Comparison of ENCODE assay signal across 10 cellular contexts in genomic region chr9:129208191-129209091, GRCh38. TPM values are rescaled to one million over a fixed set of nuclear protein-coding genes. Genes with fewer than 3 reads are reported as not detected.
DNase-seq lines count a peak whose midpoint lies in the region; ATAC-seq and TF ChIP-seq lines count a peak whose summit lies in the region.
"Had no signal": no experiment of that assay in that cellular context is flagged by ENCODE, and none has a peak within 500 bp of the region (broad histone marks: within the 10 kb centered on the region; RNA-seq: fewer than 3 reads in every experiment).

No MANE protein-coding gene starts in this region.

- H3K27ac ChIP-seq in ectodermal cell (ENCODE audit: insufficient read depth, low read depth, low read length, poor library complexity, severe bottlenecking) (no peak overlapping the region), coronary artery (no peak overlapping the region)

- H3K9me3 ChIP-seq in ectodermal cell (ENCODE audit: control insufficient read depth, low read length), result no peaks in the 10 kb centered on the region

- TF ChIP-seq CTCF in coronary artery (IDR thresholded peaks at IDR 0.05), result no peak

- H3K4me3 ChIP-seq in ectodermal cell (ENCODE audit: insufficient read depth, low read depth, low read length) (peak overlapping the region; percentile 10), coronary artery (no peak overlapping the region)

- POLR2A ChIA-PET in activated CD4-positive, alpha-beta T cell treated with anti-CD3 and anti-CD28 coated beads, Interleukin-2, amount 10 ng/mL, durations not matched to agents 7 days and 5 days (lab: Charles Lee), result interaction anchor here (0.6 kb wide), 1 partner anchor 90 kb away, joined by 4 read pairs; no protein-coding TSS in a partner anchor

- H3K27me3 Mint-ChIP-seq in activated CD4-positive, alpha-beta T cell treated with anti-CD3 and anti-CD28 coated beads, Interleukin-2, amount 10 ng/mL, durations not matched to agents 7 days and 5 days, result no peaks in the 10 kb centered on the region

- 43 to 53% methylated on average over 22 of the region's 22 CpGs for WGBS in ectodermal cell, 2 experiments

- no peaks in the 10 kb centered on the region for H3K36me3 ChIP-seq in ectodermal cell (ENCODE audit: control insufficient read depth, insufficient read depth, low read length)

- peaks cover 1% of the 10 kb centered on the region for H3K27me3 ChIP-seq in ectodermal cell (ENCODE audit: control insufficient read depth, insufficient read depth, low read length, poor library complexity, severe bottlenecking)

- H3K9me3 Mint-ChIP-seq in activated CD4-positive, alpha-beta T cell treated with anti-CD3 and anti-CD28 coated beads, Interleukin-2, amount 10 ng/mL, durations not matched to agents 7 days and 5 days, result no peaks in the 10 kb centered on the region

- ATAC-seq in left lobe of liver (no peak), HG03460 (IDR thresholded peaks at IDR 0.05; ENCODE audit: unreplicated experiment) (no peak)

- CTCF ChIA-PET in activated CD4-positive, alpha-beta T cell treated with anti-CD3 and anti-CD28 coated beads, Interleukin-2, amount 10 ng/mL, durations not matched to agents 7 days and 5 days (lab: Charles Lee), result interaction anchor here (0.7 kb wide), 1 partner anchor 114 kb away, joined by 4 read pairs; no protein-coding TSS in a partner anchor

- H3K4me1 Mint-ChIP-seq in activated CD4-positive, alpha-beta T cell treated with anti-CD3 and anti-CD28 coated beads, Interleukin-2, amount 10 ng/mL, durations not matched to agents 7 days and 5 days, result peaks cover 25% of the 10 kb centered on the region

- DNase-seq in D341Med (ENCODE audit: low spot score) (peak; percentile 14), coronary artery (ENCODE audit: low spot score) (no peak), GOT3 (lab: John Stamatoyannopoulos, UW) (no peak), left lobe of liver (ENCODE audit: low spot score) (no peak)
- peak; percentile 45 for DNase-seq in activated CD4-positive, alpha-beta T cell treated with anti-CD3 and anti-CD28 coated beads, Interleukin-2, amount 10 ng/mL, durations not matched to agents 7 days and 5 days
- DNase-seq in stimulated activated CD4-positive, alpha-beta T cell treated with anti-CD3 and anti-CD28 coated beads, Interleukin-15, amount 100 ng/mL, for 24 hours, result peak; percentile 75
- DNase-seq: NCI-H2029 treated with DMSO at 0.1 percent for 48 hours, T1000 had no signal

- no peaks in the 10 kb centered on the region for H3K36me3 Mint-ChIP-seq in activated CD4-positive, alpha-beta T cell treated with anti-CD3 and anti-CD28 coated beads, Interleukin-2, amount 10 ng/mL, durations not matched to agents 7 days and 5 days (ENCODE audit: low read depth)

- H3K4me1 ChIP-seq in ectodermal cell (ENCODE audit: control insufficient read depth, insufficient read depth, low read length), result peaks cover 11% of the 10 kb centered on the region

- peak overlapping the region; percentile 80 for H3K27ac Mint-ChIP-seq in activated CD4-positive, alpha-beta T cell treated with anti-CD3 and anti-CD28 coated beads, Interleukin-2, amount 10 ng/mL, durations not matched to agents 7 days and 5 days

- H3K4me3 Mint-ChIP-seq in activated CD4-positive, alpha-beta T cell treated with anti-CD3 and anti-CD28 coated beads, Interleukin-2, amount 10 ng/mL, durations not matched to agents 7 days and 5 days, result no peak overlapping the region

RNA-seq across cellular contexts. Expression of gene IER5L, which starts 30.4 kb away (rescaled TPM):
- total RNA-seq in activated CD4-positive, alpha-beta T cell treated with anti-CD3 and anti-CD28 coated beads, Interleukin-2, amount 10 ng/mL, durations not matched to agents 7 days and 5 days, result 1 to 10 TPM; 1.8 to 2.3 TPM
- 20.7 TPM for polyA plus RNA-seq in ectodermal cell (2013, experiment 1 of 4)
- polyA plus RNA-seq in ectodermal cell (2013, experiment 2 of 4), result 13.6 TPM
- 25.1 TPM for polyA plus RNA-seq in ectodermal cell (2013, experiment 3 of 4)
- polyA plus RNA-seq in ectodermal cell (2013, experiment 4 of 4), result 22.6 TPM
- total RNA-seq in left lobe of liver, result 4.5 TPM

Comparison
In these comparisons a context has a peak if more than half of its experiments do, and no peak if none do; other contexts are left out.
1. DNase-seq: peak in D341Med (single experiment), activated CD4-positive, alpha-beta T cell treated with anti-CD3 and anti-CD28 coated beads, Interleukin-2, amount 10 ng/mL, durations not matched to agents 7 days and 5 days (single experiment) and stimulated activated CD4-positive, alpha-beta T cell treated with anti-CD3 and anti-CD28 coated beads, Interleukin-15, amount 100 ng/mL, for 24 hours (single experiment); none in coronary artery (single experiment), GOT3 (single experiment) and left lobe of liver (single experiment).